10 cellular contexts compared by ENCODE assay signal in genomic region chr5:1931590-1932138, GRCh38. TPM values are rescaled to one million over a fixed set of nuclear protein-coding genes. Genes with fewer than 3 reads are reported as not detected.
DNase-seq lines count a peak whose midpoint lies in the region; ATAC-seq and TF ChIP-seq lines count a peak whose summit lies in the region.
"Had no signal": no experiment of that assay in that cellular context is flagged by ENCODE, and none has a peak within 500 bp of the region (broad histone marks: within the 10 kb centered on the region; RNA-seq: fewer than 3 reads in every experiment).

No MANE protein-coding gene starts in this region.

- TF ChIP-seq CTCF in esophagus squamous epithelium (IDR thresholded peaks at IDR 0.05) = no peak

- intact Hi-C loops in esophagus squamous epithelium (cut with DNase I) = no loop called here

- peak in 1 of 4 donors; percentile 19 for TF ChIP-seq POLR2A in esophagus squamous epithelium (IDR thresholded peaks at IDR 0.05)

- peaks cover 0 to 31% (median 0%) of the 10 kb centered on the region in 4 donors for H3K27me3 ChIP-seq in esophagus squamous epithelium

- H3K4me1 ChIP-seq in esophagus squamous epithelium = peaks cover 6 to 35% (median 10%) of the 10 kb centered on the region in 3 donors

- H3K4me3 ChIP-seq in esophagus squamous epithelium = peak overlapping the region; percentile 37 to 71 (median 56)

- no peaks in the 10 kb centered on the region for H3K9me3 ChIP-seq in esophagus squamous epithelium

- peaks cover 0 to 15% (median 0%) of the 10 kb centered on the region in 3 donors for H3K36me3 ChIP-seq in esophagus squamous epithelium

- 3 to 31% methylated on average over 3 to 8 of the region's 30 CpGs for WGBS in esophagus squamous epithelium, 2 donors

- peak overlapping the region; percentile 72 to 89 (median 84) for H3K27ac ChIP-seq in esophagus squamous epithelium

- DNase-seq in NCI-H1930 (lab: John Stamatoyannopoulos, UW) (peak; percentile 71 to 74), esophagus squamous epithelium (lab: John Stamatoyannopoulos, UW) (no peak), mesenteric fat pad (ENCODE audit: low spot score) (peak; percentile 88), superior temporal gyrus (ENCODE audit: extremely low spot score) (peak; percentile 12), cerebellar nuclear complex (lab: John Stamatoyannopoulos, UW) (no peak), GOT3 (lab: John Stamatoyannopoulos, UW) (no peak)
- DNase-seq: activated CD4-positive, alpha-beta memory T cell treated with anti-CD3 and anti-CD28 coated beads for 36 hours had no signal

- ATAC-seq in HG02970 (IDR thresholded peaks at IDR 0.05; ENCODE audit: low FRiP score, unreplicated experiment) (no peak), HG03520 (IDR thresholded peaks at IDR 0.05; ENCODE audit: unreplicated experiment) (no peak)

RNA-seq across cellular contexts. Expression of gene IRX4, which starts 48.9 kb away (rescaled TPM):
- 10 to 100 TPM; 22.1 to 36.2 (median 29.1) TPM for total RNA-seq in esophagus squamous epithelium
- total RNA-seq in mesenteric fat pad = not detected
- total RNA-seq: activated CD4-positive, alpha-beta memory T cell treated with anti-CD3 and anti-CD28 coated beads for 36 hours; glomerular endothelial cell had no signal

Comparison
In these comparisons a context has a peak if more than half of its experiments do, and no peak if none do; other contexts are left out.
1. DNase-seq: peak in NCI-H1930 (2 of 2), mesenteric fat pad (single experiment) and superior temporal gyrus (single experiment); none in esophagus squamous epithelium (single experiment), cerebellar nuclear complex (0 of 2) and GOT3 (single experiment).
2. RNA of gene IRX4, which starts 48.9 kb away (total RNA-seq): 22.1 to 36.2 TPM in esophagus squamous epithelium; not detected in mesenteric fat pad (single experiment); every median in the first group is over 10 times any median in the second.